In genomic region chr6:137172734-137173431, GRCh38 we compare ENCODE assay signal across 26 cellular contexts. TPM values are rescaled to one million over a fixed set of nuclear protein-coding genes. Genes with fewer than 3 reads are reported as not detected.
A peak's percentile ranks its signal among the peaks of the same experiment; 100 is the strongest.
DNase-seq lines count a peak whose midpoint lies in the region; ATAC-seq, FAIRE-seq and TF ChIP-seq lines count a peak whose summit lies in the region.
"Had no signal": no experiment of that assay in that cellular context is flagged by ENCODE, and none has a peak within 500 bp of the region (broad histone marks: within the 10 kb centered on the region; RNA-seq: fewer than 3 reads in every experiment).

No MANE protein-coding gene starts in this region.

- peak overlapping the region; percentile 56 for H3K4me2 ChIP-seq in OCI-LY3 (ENCODE audit: low read length)
- no peak overlapping the region for H3K4me2 ChIP-seq in mammary epithelial cell (ENCODE audit: insufficient read depth, low read depth, low read length)
- H3K4me2 ChIP-seq in trophoblast cell (ENCODE audit: low read length): no peak overlapping the region
- H3K4me2 ChIP-seq: KMS-11 had no signal

- no TSS peak for BruUV-seq in mammary epithelial cell (replicated peaks; lab: Mats Ljungman, UMichigan)

- H3K4me1 Mint-ChIP-seq in activated CD8-positive, alpha-beta memory T cell treated with anti-CD3 and anti-CD28 coated beads, Interleukin-2, amount 10 ng/mL, durations not matched to agents 7 days and 5 days: no peaks in the 10 kb centered on the region

- peak; percentile 36 for FAIRE-seq in GM12892 (lab: Jason Lieb, UNC)
- FAIRE-seq: G401.6 had no signal

- peaks cover 1% of the 10 kb centered on the region for H3K79me1 ChIP-seq in trophoblast cell (ENCODE audit: low read length)

- ATAC-seq in GM18907 (IDR thresholded peaks at IDR 0.05; ENCODE audit: unreplicated experiment): no peak
- ATAC-seq in activated CD8-positive, alpha-beta memory T cell treated with anti-CD3 and anti-CD28 coated beads, Interleukin-2, amount 10 ng/mL, durations not matched to agents 7 days and 5 days: no peak
- ATAC-seq: CD8-positive, alpha-beta T cell; Panc1 had no signal

- intact Hi-C loops in mammary epithelial cell (cut with micrococcal nuclease): loop anchor here (5.0 kb wide), 1 partner anchor 714 kb away; no protein-coding TSS in a partner anchor

- peak overlapping the region; percentile 75 for H3K27ac ChIP-seq in OCI-LY3 (ENCODE audit: low read length)
- H3K27ac ChIP-seq in mammary epithelial cell (ENCODE audit: insufficient read depth, low read depth, low read length): no peak overlapping the region
- no peak overlapping the region for H3K27ac ChIP-seq in trophoblast cell (ENCODE audit: low read depth, low read length)
- H3K27ac ChIP-seq: GM23248, HL-60, KMS-11, SJCRH30 had no signal

- H3K4ac ChIP-seq in trophoblast cell (ENCODE audit: low read depth, low read length): no peak overlapping the region

- peak overlapping the region; percentile 57 for H3K9ac ChIP-seq in OCI-LY3 (ENCODE audit: low read length)
- no peak overlapping the region for H3K9ac ChIP-seq in mammary epithelial cell (ENCODE audit: insufficient read depth, low read length)
- no peak overlapping the region for H3K9ac ChIP-seq in trophoblast cell (ENCODE audit: low read length)
- H3K9ac ChIP-seq: GM23248, KMS-11 had no signal

- H3K4me1 ChIP-seq in OCI-LY3 (ENCODE audit: low read length) (peaks cover 53% of the 10 kb centered on the region), mammary epithelial cell (ENCODE audit: insufficient read depth, low read length) (no peaks in the 10 kb centered on the region), trophoblast cell (ENCODE audit: control insufficient read depth in 1 of 2, insufficient read depth in 2 of 2, low read length in 2 of 2) (peaks cover 0 to 2% of the 10 kb centered on the region in 2 experiments)
- H3K4me1 ChIP-seq: SJCRH30 had no signal

- H3K9me3 Mint-ChIP-seq in activated CD8-positive, alpha-beta memory T cell treated with anti-CD3 and anti-CD28 coated beads, Interleukin-2, amount 10 ng/mL, durations not matched to agents 7 days and 5 days (ENCODE audit: low read depth): peaks cover 6% of the 10 kb centered on the region
- H3K9me3 Mint-ChIP-seq: CD8-positive, alpha-beta T cell had no signal

- H3K36me3 ChIP-seq in OCI-LY3 (replicated peaks; ENCODE audit: low read depth, low read length) (no peaks in the 10 kb centered on the region), mammary epithelial cell (ENCODE audit: insufficient read depth, low read length) (no peaks in the 10 kb centered on the region), trophoblast cell (ENCODE audit: control insufficient read depth in 1 of 2, insufficient read depth in 2 of 2, low read length in 2 of 2) (no peaks in the 10 kb centered on the region)
- H3K36me3 ChIP-seq: HAP-1, SJCRH30 had no signal

- in situ Hi-C loops in mammary epithelial cell (cut with MboI; ENCODE audit: low sequenced_read_pairs in 2 of 2): no loop called here

- H3K36me3 Mint-ChIP-seq in activated CD8-positive, alpha-beta memory T cell treated with anti-CD3 and anti-CD28 coated beads, Interleukin-2, amount 10 ng/mL, durations not matched to agents 7 days and 5 days: peaks cover 8% of the 10 kb centered on the region
- H3K36me3 Mint-ChIP-seq: CD8-positive, alpha-beta T cell had no signal

- H2BK12ac ChIP-seq in trophoblast cell (ENCODE audit: low read length): no peak overlapping the region

- H2AFZ ChIP-seq in OCI-LY3 (ENCODE audit: low read depth, low read length) (peak overlapping the region; percentile 48; the same call in 1 of the 2 replicates), mammary epithelial cell (ENCODE audit: low read depth, low read length) (peak overlapping the region; percentile 61), trophoblast cell (ENCODE audit: insufficient read depth, low read length, poor library complexity) (no peak overlapping the region)
- H2AFZ ChIP-seq: GM23248 had no signal

- WGBS in mammary epithelial cell (ENCODE audit: low coverage, missing lambda C conversion rate): 86% methylated on average over 11 of the region's 11 CpGs
- WGBS in trophoblast cell (ENCODE audit: extremely low coverage, insufficient coverage, insufficient read length): no CpG with 5 or more reads among the region's 11 CpGs

- dilution Hi-C loops in mammary epithelial cell (cut with HindIII; ENCODE audit: low sequenced_read_pairs): no loop called here

- H3K27me3 Mint-ChIP-seq in activated CD8-positive, alpha-beta memory T cell treated with anti-CD3 and anti-CD28 coated beads, Interleukin-2, amount 10 ng/mL, durations not matched to agents 7 days and 5 days: peaks cover 18% of the 10 kb centered on the region

- H3K27me3 ChIP-seq in OCI-LY3 (ENCODE audit: low read depth, low read length) (no peaks in the 10 kb centered on the region), mammary epithelial cell (ENCODE audit: insufficient read depth, low read length) (no peaks in the 10 kb centered on the region), trophoblast cell (ENCODE audit: insufficient read depth, low read length) (no peaks in the 10 kb centered on the region)
- H3K27me3 ChIP-seq: SJCRH30 had no signal

- DNase-seq in GM12892 (ENCODE audit: insufficient read length): no peak
- no peak for DNase-seq in mammary epithelial cell
- peak; percentile 26 to 61 for DNase-seq in trophoblast cell
- DNase-seq in activated CD8-positive, alpha-beta memory T cell treated with anti-CD3 and anti-CD28 coated beads, Interleukin-2, amount 10 ng/mL, durations not matched to agents 7 days and 5 days: no peak
- DNase-seq in amygdala (lab: John Stamatoyannopoulos, UW): no peak
- no peak for DNase-seq in SIG-M5 (lab: John Stamatoyannopoulos, UW)
- DNase-seq: C1 segment of cervical spinal cord; Calu3; CD8-positive, alpha-beta T cell; GM23248; NCI-H1105; NCI-H146; NCI-H2029 treated with DMSO at 0.1 percent for 48 hours; NCI-H226; NCI-H510A treated with DMSO at 0.1 percent for 48 hours; NCI-H748 treated with DMSO at 0.1 percent for 48 hours; SJCRH30 had no signal

- H4K12ac ChIP-seq in trophoblast cell (ENCODE audit: low read depth, low read length): no peak overlapping the region

- H3K27ac Mint-ChIP-seq in activated CD8-positive, alpha-beta memory T cell treated with anti-CD3 and anti-CD28 coated beads, Interleukin-2, amount 10 ng/mL, durations not matched to agents 7 days and 5 days: no peak overlapping the region
- H3K27ac Mint-ChIP-seq: CD8-positive, alpha-beta T cell had no signal

- H3K18ac ChIP-seq in trophoblast cell (ENCODE audit: low read length): no peak overlapping the region

- H3K23ac ChIP-seq in trophoblast cell (ENCODE audit: low read length): no peak overlapping the region

- H3K4me3 ChIP-seq in OCI-LY3 (ENCODE audit: low read length) (peak overlapping the region; percentile 17), mammary epithelial cell (replicated peaks in 1 of 3; ENCODE audit: insufficient read depth in 1 of 3, low read depth in 2 of 3, low read length in 3 of 3) (no peak overlapping the region), trophoblast cell (ENCODE audit: low read depth, low read length) (no peak overlapping the region)
- H3K4me3 ChIP-seq: GM23248, HAP-1, SJCRH30 had no signal

- H3K79me2 ChIP-seq in OCI-LY3 (ENCODE audit: low read length) (no peaks in the 10 kb centered on the region), mammary epithelial cell (ENCODE audit: insufficient read depth, low read length) (no peaks in the 10 kb centered on the region), trophoblast cell (ENCODE audit: control insufficient read depth, insufficient read depth, low read length, poor library complexity) (no peaks in the 10 kb centered on the region)

- H3K14ac ChIP-seq in trophoblast cell (ENCODE audit: low read length): no peak overlapping the region

- no peak for TF ChIP-seq POLR2A in GM12892 (IDR thresholded peaks at IDR 0.05; ENCODE audit: low read depth, low read length)

- no peak overlapping the region for H2AK5ac ChIP-seq in trophoblast cell (ENCODE audit: low read length)

- no peaks in the 10 kb centered on the region for H3K9me3 ChIP-seq in OCI-LY3 (ENCODE audit: insufficient read depth, low read length)
- H3K9me3 ChIP-seq in mammary epithelial cell (replicated peaks; ENCODE audit: insufficient read depth, low read length): no peaks in the 10 kb centered on the region
- H3K9me3 ChIP-seq in trophoblast cell (ENCODE audit: insufficient read depth, low read depth, low read length): peaks cover 2% of the 10 kb centered on the region
- H3K9me3 ChIP-seq: HAP-1, SJCRH30 had no signal

- CTCF ChIA-PET in mammary epithelial cell (lab: Charles Lee; ENCODE audit: low non-redundant PET): no interaction called here
- CTCF ChIA-PET in activated CD8-positive, alpha-beta memory T cell treated with anti-CD3 and anti-CD28 coated beads, Interleukin-2, amount 10 ng/mL, durations not matched to agents 7 days and 5 days (lab: Charles Lee): no interaction called here

- H2BK120ac ChIP-seq in trophoblast cell (ENCODE audit: insufficient read depth, low read length, poor library complexity): no peak overlapping the region

- H2BK5ac ChIP-seq in trophoblast cell (ENCODE audit: low read depth, low read length, poor library complexity): no peak overlapping the region

- H3K4me3 Mint-ChIP-seq in activated CD8-positive, alpha-beta memory T cell treated with anti-CD3 and anti-CD28 coated beads, Interleukin-2, amount 10 ng/mL, durations not matched to agents 7 days and 5 days: no peak overlapping the region
- H3K4me3 Mint-ChIP-seq: CD8-positive, alpha-beta T cell had no signal

- H4K20me1 ChIP-seq in OCI-LY3 (ENCODE audit: insufficient read depth, low read length): no peaks in the 10 kb centered on the region
- H4K20me1 ChIP-seq in mammary epithelial cell (ENCODE audit: insufficient read depth, low read length): no peaks in the 10 kb centered on the region

- TF ChIP-seq CTCF in OCI-LY3 (IDR thresholded peaks at IDR 0.05; ENCODE audit: low read depth, low read length) (no peak), mammary epithelial cell (conservative IDR thresholded peaks at IDR 0.05 in 1 of 2, IDR thresholded peaks at IDR 0.05 in 1 of 2; ENCODE audit: extremely low read depth in 1 of 2, insufficient read depth in 1 of 2, low read depth in 1 of 2, low read length in 2 of 2) (no peak)

- H4K8ac ChIP-seq in trophoblast cell (ENCODE audit: low read depth, low read length): no peak overlapping the region

- no peak overlapping the region for H4K91ac ChIP-seq in trophoblast cell (ENCODE audit: low read depth, low read length)

RNA-seq across cellular contexts. Expression of gene IL22RA2, which starts 0.6 kb away (rescaled TPM):
- polyA plus RNA-seq in GM12892 (2012; ENCODE audit: missing spikeins): not detected
- total RNA-seq in mammary epithelial cell: not detected
- not detected for polyA plus RNA-seq in mammary epithelial cell
- polyA minus RNA-seq in mammary epithelial cell: not detected
- not detected in 2 replicates for polyA plus RNA-seq in trophoblast cell (2013)
- total RNA-seq in activated CD8-positive, alpha-beta memory T cell treated with anti-CD3 and anti-CD28 coated beads, Interleukin-2, amount 10 ng/mL, durations not matched to agents 7 days and 5 days: not detected
- total RNA-seq: Calu3; CD8-positive, alpha-beta T cell; Daoy; GM23248; HT-29; SJCRH30 had no signal
- polyA plus RNA-seq: GM23248 had no signal

RNA-seq across cellular contexts. Expression of gene IFNGR1, which starts 46.3 kb away (rescaled TPM):
- 67.3 TPM for polyA plus RNA-seq in GM12892 (2012; ENCODE audit: missing spikeins)
- 100 to 1,000 TPM in 1 of 2 donors, 10 to 100 TPM in 1; 54.7 to 137 TPM for total RNA-seq in mammary epithelial cell
- 30.0 TPM for polyA plus RNA-seq in mammary epithelial cell
- 17.6 TPM for polyA minus RNA-seq in mammary epithelial cell
- polyA plus RNA-seq in trophoblast cell (2013): 58.0 and 62.9 TPM in 2 replicates
- total RNA-seq in activated CD8-positive, alpha-beta memory T cell treated with anti-CD3 and anti-CD28 coated beads, Interleukin-2, amount 10 ng/mL, durations not matched to agents 7 days and 5 days: 10 to 100 TPM; 13.3 to 18.2 TPM

Comparison
In these comparisons a context has a peak if more than half of its experiments do, and no peak if none do; other contexts are left out.
1. DNase-seq: peak in trophoblast cell (2 of 2); none in GM12892 (single experiment), mammary epithelial cell (single experiment), activated CD8-positive, alpha-beta memory T cell treated with anti-CD3 and anti-CD28 coated beads, Interleukin-2, amount 10 ng/mL, durations not matched to agents 7 days and 5 days (single experiment), amygdala (0 of 56) and SIG-M5 (single experiment).